ENCODE assay signal across 30 cellular contexts in genomic region chr5:170757669-170758068, GRCh38. TPM values are rescaled to one million over a fixed set of nuclear protein-coding genes. Genes with fewer than 3 reads are reported as not detected.
DNase-seq lines count a peak whose midpoint lies in the region; ATAC-seq, FAIRE-seq and TF ChIP-seq lines count a peak whose summit lies in the region.
"Had no signal": no experiment of that assay in that cellular context is flagged by ENCODE, and none has a peak within 500 bp of the region (broad histone marks: within the 10 kb centered on the region; RNA-seq: fewer than 3 reads in every experiment).

No MANE protein-coding gene starts in this region.

- no peaks in the 10 kb centered on the region for H3K9me3 ChIP-seq in right atrium auricular region
- no peaks in the 10 kb centered on the region for H3K9me3 ChIP-seq in right cardiac atrium (ENCODE audit: control insufficient read depth, low read length)
- no peaks in the 10 kb centered on the region for H3K9me3 ChIP-seq in pancreas
- H3K9me3 ChIP-seq: BLaER1, gastrocnemius medialis, left lung, testis had no signal

- H3K4me1 ChIP-seq in right atrium auricular region (peaks cover 0 to 32% of the 10 kb centered on the region in 2 donors), right cardiac atrium (ENCODE audit: control insufficient read depth, insufficient read depth, low read length) (peaks cover 9% of the 10 kb centered on the region), pancreas (peaks cover 39 to 51% (median 40%) of the 10 kb centered on the region in 3 donors)
- H3K4me1 ChIP-seq: BLaER1, testis had no signal

- no peak for FAIRE-seq in pancreas (lab: Jason Lieb, UNC)

- WGBS in right cardiac atrium = 73% methylated on average over 2 of the region's 2 CpGs
- WGBS in pancreas, 2 donors = 53 to 57% methylated on average over 2 of the region's 2 CpGs

- H3K4me3 ChIP-seq in right atrium auricular region (no peak overlapping the region), right cardiac atrium (ENCODE audit: low read length) (no peak overlapping the region), pancreas (peak overlapping the region in 1 of 4 donors; percentile 6)
- H3K4me3 ChIP-seq: BLaER1, gastrocnemius medialis, left lung, testis had no signal

- no peak for TF ChIP-seq CTCF in right atrium auricular region (IDR thresholded peaks at IDR 0.05)
- TF ChIP-seq CTCF in pancreas (IDR thresholded peaks at IDR 0.05) = no peak

- peak overlapping the region; percentile 73 to 94 for H3K27ac ChIP-seq in right atrium auricular region
- H3K27ac ChIP-seq in right cardiac atrium (ENCODE audit: low read length) = peak overlapping the region; percentile 91
- peak overlapping the region; percentile 51 to 78 (median 64) for H3K27ac ChIP-seq in pancreas
- H3K27ac ChIP-seq: BLaER1, gastrocnemius medialis, testis had no signal

- intact Hi-C loops in left ventricle myocardium superior (cut with micrococcal nuclease) = no loop called here
- intact Hi-C loops in right cardiac atrium (cut with DNase I) = no loop called here
- intact Hi-C loops in pancreas (cut with DNase I) = no loop called here

- no peak for ATAC-seq in left ventricle myocardium superior
- ATAC-seq in right cardiac atrium = no peak
- peak in 1 of 4 donors; percentile 21 for ATAC-seq in pancreas
- ATAC-seq: activated T-helper 17 cell treated with anti-CD3 and anti-CD28 coated beads, Interleukin-2, amount 50 U/mL, for 72 hours; HCT116 had no signal

- H3K27me3 ChIP-seq in right atrium auricular region (no peaks in the 10 kb centered on the region), right cardiac atrium (ENCODE audit: control insufficient read depth, insufficient read depth) (no peaks in the 10 kb centered on the region), pancreas (no peaks in the 10 kb centered on the region)
- H3K27me3 ChIP-seq: BLaER1, gastrocnemius medialis, left lung, testis had no signal

- DNase-seq in right atrium auricular region (ENCODE audit: low spot score) (no peak), left ventricle myocardium superior (no peak), right cardiac atrium (no peak), pancreas (no peak), NCI-H2107 treated with DMSO at 0.1 percent for 48 hours (lab: John Stamatoyannopoulos, UW; ENCODE audit: unreplicated experiment) (no peak), cerebellar cortex (ENCODE audit: low spot score) (no peak), DMS 273 treated with DMSO at 0.1 percent for 48 hours (lab: John Stamatoyannopoulos, UW) (no peak)
- DNase-seq: activated CD4-positive, alpha-beta memory T cell treated with anti-CD3 and anti-CD28 coated beads, Interleukin-2, amount 10 ng/mL, durations not matched to agents 7 days and 5 days; activated CD4-positive, alpha-beta T cell treated with anti-CD3 and anti-CD28 coated beads for 1 hour; aorta; central memory CD4-positive, alpha-beta T cell; DND-41; gastrocnemius medialis; hypothalamus; immature natural killer cell; left lung; NCI-H1105; NCI-H1930; NCI-H748 treated with DMSO at 0.1 percent for 48 hours; posterior cingulate gyrus; stimulated activated CD4-positive, alpha-beta T cell treated with anti-CD3 and anti-CD28 coated beads, Interleukin-15, amount 100 ng/mL, for 24 hours; stimulated activated naive CD4-positive, alpha-beta T cell; testis had no signal

- H3K36me3 ChIP-seq in right atrium auricular region (no peaks in the 10 kb centered on the region), pancreas (no peaks in the 10 kb centered on the region)
- H3K36me3 ChIP-seq: BLaER1, gastrocnemius medialis, left lung had no signal

RNA-seq across cellular contexts. Expression of gene GABRP, which starts 25.9 kb away (rescaled TPM):
- under 1 TPM in 1 of 2 donors, not detected in 1; 0.16 TPM for total RNA-seq in right atrium auricular region
- not detected for total RNA-seq in left ventricle myocardium superior
- not detected for total RNA-seq in right cardiac atrium
- polyA plus RNA-seq in right cardiac atrium = 0.11 TPM
- 1 to 10 TPM in 1 of 6 donors, under 1 TPM in 4, not detected in 1; 0.16 to 4.0 (median 0.26) TPM for total RNA-seq in pancreas
- under 1 TPM; 0.07 to 0.15 TPM for polyA plus RNA-seq in pancreas
- total RNA-seq: activated CD4-positive, alpha-beta memory T cell treated with anti-CD3 and anti-CD28 coated beads, Interleukin-2, amount 10 ng/mL, durations not matched to agents 7 days and 5 days; activated T-helper 17 cell treated with anti-CD3 and anti-CD28 coated beads, Interleukin-2, amount 50 U/mL, for 72 hours; gastrocnemius medialis; M059J; RPMI7951; T-helper 1 cell treated with Interleukin-12 subunit alpha and Interleukin-12 subunit beta and Interleukin-4 antibody, amounts not matched to agents 30 ng/mL and 1 ng/mL, for 36 hours; testis had no signal
- polyA plus RNA-seq: immature natural killer cell, neural cell had no signal
